ENCODE assay signal across 8 cellular contexts in genomic region chr9:73149371-73150067, GRCh38. TPM values are rescaled to one million over a fixed set of nuclear protein-coding genes. Genes with fewer than 3 reads are reported as not detected.
DNase-seq lines count a peak whose midpoint lies in the region; ATAC-seq and TF ChIP-seq lines count a peak whose summit lies in the region.

No MANE protein-coding gene starts in this region.

- H3K9me3 Mint-ChIP-seq in activated CD4-positive, alpha-beta T cell treated with anti-CD3 and anti-CD28 coated beads, Interleukin-2, amount 10 ng/mL, durations not matched to agents 24 days and 14 days, result peaks cover 3% of the 10 kb centered on the region

- H3K27me3 ChIP-seq in HCT116 (ENCODE audit: insufficient read depth, low read length), result no peaks in the 10 kb centered on the region
- H3K27me3 ChIP-seq in adipocyte (replicated peaks; ENCODE audit: control insufficient read depth, insufficient read depth, low read length), result no peaks in the 10 kb centered on the region

- TF ChIP-seq POLR2A in HCT116 (IDR thresholded peaks at IDR 0.05; ENCODE audit: borderline replicate concordance, extremely low read depth, insufficient read depth, insufficient read length), result no peak

- peak overlapping the region; percentile 95 for H3K27ac ChIP-seq in HCT116 (ENCODE audit: low read depth, low read length)

- H3K4me2 ChIP-seq in HCT116 (ENCODE audit: low read length), result peak overlapping the region; percentile 82

- H3K27me3 Mint-ChIP-seq in activated CD4-positive, alpha-beta T cell treated with anti-CD3 and anti-CD28 coated beads, Interleukin-2, amount 10 ng/mL, durations not matched to agents 24 days and 14 days, result no peaks in the 10 kb centered on the region

- no TSS peak for BruUV-seq in HCT116 (replicated peaks; lab: Mats Ljungman, UMichigan)

- ATAC-seq in HCT116, result peak; percentile 45

- TF ChIP-seq RAD21 in HCT116 (IDR thresholded peaks at IDR 0.05; ENCODE audit: low read depth), result peak; percentile 16; the same call in 1 of the 2 replicates

- TF ChIP-seq CTCF in HCT116 (IDR thresholded peaks at IDR 0.05 in 2 of 3, conservative IDR thresholded peaks at IDR 0.05 in 1 of 3; ENCODE audit: borderline replicate concordance in 1 of 3, insufficient read depth in 1 of 3, low read depth in 2 of 3, low read length in 2 of 3), result no peak

- no peaks in the 10 kb centered on the region for H4K20me1 ChIP-seq in HCT116 (ENCODE audit: insufficient read depth)

- intact Hi-C loops in activated CD4-positive, alpha-beta T cell treated with anti-CD3 and anti-CD28 coated beads, Interleukin-2, amount 10 ng/mL, durations not matched to agents 24 days and 14 days (cut with micrococcal nuclease), result loop anchor here (1.0 to 10.0 kb wide), 8 partner anchors 17 to 1938 kb away; partner anchors contain the start of genes CEMIP2, NMRK1 and OSTF1
- intact Hi-C loops in HCT116 (cut with micrococcal nuclease), result loop anchor here (2.0 kb wide), 1 partner anchor 31 kb away; no protein-coding TSS in a partner anchor

- POLR2A ChIA-PET in HCT116 (lab: Charles Lee), result interaction anchor here (1.1 to 2.1 kb wide), 2 partner anchors 16 to 27 kb away, joined by 4 to 8 read pairs; no protein-coding TSS in a partner anchor

- peak overlapping the region; percentile 89 for H3K27ac Mint-ChIP-seq in activated CD4-positive, alpha-beta T cell treated with anti-CD3 and anti-CD28 coated beads, Interleukin-2, amount 10 ng/mL, durations not matched to agents 24 days and 14 days

- CTCF ChIA-PET in HCT116 (lab: Charles Lee), result no interaction called here

- H3K36me3 ChIP-seq in HCT116 (ENCODE audit: control insufficient read depth in 1 of 2, insufficient read depth in 2 of 2, low read length in 2 of 2) (peaks cover under 1 to 2% of the 10 kb centered on the region in 2 experiments; a peak in 2 of 4 replicates), adipocyte (ENCODE audit: control insufficient read depth, insufficient read depth, low read length, severe bottlenecking) (peaks cover 5% of the 10 kb centered on the region)

- H2AFZ ChIP-seq in HCT116 (ENCODE audit: low read depth, low read length, poor library complexity, severe bottlenecking), result peak overlapping the region; percentile 96

- peak overlapping the region; percentile 65 for H3K4me3 Mint-ChIP-seq in activated CD4-positive, alpha-beta T cell treated with anti-CD3 and anti-CD28 coated beads, Interleukin-2, amount 10 ng/mL, durations not matched to agents 24 days and 14 days

- peak overlapping the region; percentile 49 for H3K9ac ChIP-seq in HCT116 (ENCODE audit: low read length)
- H3K9ac ChIP-seq in adipocyte (ENCODE audit: low read length), result peak overlapping the region; percentile 87

- peaks cover 4% of the 10 kb centered on the region for H3K36me3 Mint-ChIP-seq in activated CD4-positive, alpha-beta T cell treated with anti-CD3 and anti-CD28 coated beads, Interleukin-2, amount 10 ng/mL, durations not matched to agents 24 days and 14 days (ENCODE audit: low read depth)

- peak overlapping the region in 1 of 2 experiments; percentile 40; a peak in 2 of 4 replicates for H3K4me3 ChIP-seq in HCT116 (replicated peaks in 1 of 2; ENCODE audit: low read depth in 1 of 2, low read length in 2 of 2)
- H3K4me3 ChIP-seq in adipocyte (ENCODE audit: low read length), result peak overlapping the region; percentile 80

- peak; percentile 76 for DNase-seq in activated CD4-positive, alpha-beta T cell treated with anti-CD3 and anti-CD28 coated beads, Interleukin-2, amount 10 ng/mL, durations not matched to agents 24 days and 14 days
- DNase-seq in activated CD4-positive, alpha-beta T cell treated with anti-CD3 and anti-CD28 coated beads, Interleukin-2, amount 50 U/mL, for 4 hours, result no peak
- DNase-seq in HCT116 (ENCODE audit: low read depth, low spot score), result peak; percentile 69
- DNase-seq in M059J (ENCODE audit: low read depth), result peak; percentile 90
- peak; percentile 93 for DNase-seq in adipocyte (ENCODE audit: low read depth)
- peak; percentile 17 for DNase-seq in iPS-NIHi7 (ENCODE audit: extremely low spot score)
- peak; percentile 89 for DNase-seq in stromal cell of bone marrow (ENCODE audit: low read depth)
- no peak for DNase-seq in DMS153 (lab: John Stamatoyannopoulos, UW)

- H3K79me2 ChIP-seq in HCT116 (ENCODE audit: insufficient read depth, low read length), result peaks cover 29% of the 10 kb centered on the region

- RAD21 ChIA-PET in HCT116 (lab: Charles Lee; ENCODE audit: low non-redundant PET in 1 of 2, low total read pairs in 2 of 2, uncharacterized antibody in 2 of 2, unreplicated experiment in 2 of 2), result no interaction called here

- H3K9me3 ChIP-seq in HCT116 (ENCODE audit: control insufficient read depth in 1 of 2, insufficient read depth in 1 of 2, low read depth in 1 of 2, low read length in 2 of 2) (no peaks in the 10 kb centered on the region), adipocyte (ENCODE audit: control insufficient read depth, low read length) (no peaks in the 10 kb centered on the region)

- no peaks in the 10 kb centered on the region for H3K9me2 ChIP-seq in HCT116 (ENCODE audit: insufficient read depth)

- peaks cover 54% of the 10 kb centered on the region for H3K4me1 Mint-ChIP-seq in activated CD4-positive, alpha-beta T cell treated with anti-CD3 and anti-CD28 coated beads, Interleukin-2, amount 10 ng/mL, durations not matched to agents 24 days and 14 days

- H3K4me1 ChIP-seq in HCT116 (ENCODE audit: control insufficient read depth in 1 of 2, insufficient read depth in 2 of 2, low read length in 2 of 2) (peaks cover 54 to 74% of the 10 kb centered on the region in 2 experiments), adipocyte (ENCODE audit: control insufficient read depth, insufficient read depth, low read length) (peaks cover 56% of the 10 kb centered on the region)

TF ChIP-seq in HCT116, 20 proteins besides CTCF, POLR2A, EP300 and RAD21 (continues in another document):
- no peak for TF ChIP-seq ELF1 (IDR thresholded peaks at IDR 0.05; ENCODE audit: borderline replicate concordance, low read depth)
- no peak for TF ChIP-seq EZH2 (IDR thresholded peaks at IDR 0.05)
- TF ChIP-seq ZNF274 (IDR thresholded peaks at IDR 0.05; ENCODE audit: low read depth, low read length), result no peak
- TF ChIP-seq FOSL1 (IDR thresholded peaks at IDR 0.05; ENCODE audit: low read depth), result peak; percentile 99
- TF ChIP-seq ATF3 (IDR thresholded peaks at IDR 0.05), result no peak
- TF ChIP-seq JUND (IDR thresholded peaks at IDR 0.05), result peak; percentile 99
- TF ChIP-seq ZBTB33 (IDR thresholded peaks at IDR 0.05; ENCODE audit: extremely low read depth, insufficient replicate concordance, low read length), result no peak
- TF ChIP-seq REST (IDR thresholded peaks at IDR 0.05; ENCODE audit: low read depth), result no peak
- no peak for TF ChIP-seq TCF7L2 (IDR thresholded peaks at IDR 0.05; ENCODE audit: borderline replicate concordance, extremely low read depth, insufficient read depth, insufficient read length)
- TF ChIP-seq EGR1 (IDR thresholded peaks at IDR 0.05; ENCODE audit: low read depth), result no peak
- TF ChIP-seq CEBPB (IDR thresholded peaks at IDR 0.05; ENCODE audit: low read depth), result peak; percentile 72; the same call in 1 of the 2 replicates
- TF ChIP-seq YY1 (IDR thresholded peaks at IDR 0.05; ENCODE audit: extremely low read depth, insufficient replicate concordance, low read depth, low read length), result no peak

RNA-seq across cellular contexts. Expression of gene ANXA1, which starts 2.1 kb away (rescaled TPM):
- total RNA-seq in activated CD4-positive, alpha-beta T cell treated with anti-CD3 and anti-CD28 coated beads, Interleukin-2, amount 10 ng/mL, durations not matched to agents 24 days and 14 days, result 37.1 and 43.2 TPM in 2 replicates
- total RNA-seq in HCT116 (2021; ENCODE audit: unreplicated experiment), result 486 TPM
- 380 and 384 TPM in 2 replicates for polyA plus RNA-seq in HCT116 (2012)
- 608 and 753 TPM in 2 replicates for total RNA-seq in M059J (2014; rRNA removed; shearing (Covaris generic))

Comparison
In these comparisons a context has a peak if more than half of its experiments do, and no peak if none do; other contexts are left out.
1. DNase-seq: peak in activated CD4-positive, alpha-beta T cell treated with anti-CD3 and anti-CD28 coated beads, Interleukin-2, amount 10 ng/mL, durations not matched to agents 24 days and 14 days (single experiment), HCT116 (single experiment), M059J (single experiment), adipocyte (single experiment), iPS-NIHi7 (single experiment) and stromal cell of bone marrow (single experiment); none in activated CD4-positive, alpha-beta T cell treated with anti-CD3 and anti-CD28 coated beads, Interleukin-2, amount 50 U/mL, for 4 hours (0 of 2) and DMS153 (single experiment).
2. RNA of gene ANXA1, which starts 2.1 kb away (total RNA-seq): 608 to 753 TPM in M059J and 486 TPM in HCT116 (single experiment); 37.1 to 43.2 TPM in activated CD4-positive, alpha-beta T cell treated with anti-CD3 and anti-CD28 coated beads, Interleukin-2, amount 10 ng/mL, durations not matched to agents 24 days and 14 days; every median in the first group is over 10 times any median in the second.